In the genomic region with DNA sequence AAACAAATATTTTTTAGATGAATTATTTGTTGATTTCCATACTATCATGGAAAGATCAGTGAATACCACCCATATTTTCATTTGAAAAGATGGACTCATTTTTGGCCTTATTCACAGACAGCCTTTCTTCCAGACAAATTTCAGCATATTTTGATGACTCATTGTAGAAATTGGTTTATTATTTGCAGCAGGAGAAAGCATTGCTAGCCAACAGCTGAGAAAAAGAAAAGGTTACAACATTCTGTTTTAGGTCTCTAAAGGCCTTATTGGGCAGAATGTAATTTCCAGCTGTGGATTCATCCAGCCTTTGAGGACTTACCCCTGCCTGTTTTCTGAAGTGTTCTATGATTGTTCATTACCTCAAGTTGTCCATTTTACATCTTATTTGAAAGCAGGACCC, we compare ENCODE assay signal across 14 cellular contexts.
DNase-seq lines count a peak whose midpoint lies in the region; ATAC-seq and TF ChIP-seq lines count a peak whose summit lies in the region.
"Had no signal": no experiment of that assay in that cellular context is flagged by ENCODE, and none has a peak within 500 bp of the region (broad histone marks: within the 10 kb centered on the region; RNA-seq: fewer than 3 reads in every experiment).

No MANE protein-coding gene starts in this region.

- TF ChIP-seq CTCF in RWPE2 (IDR thresholded peaks at IDR 0.05; ENCODE audit: poor library complexity, severe bottlenecking) (no peak), gastrocnemius medialis (IDR thresholded peaks at IDR 0.05 in 4 of 5, conservative IDR thresholded peaks at IDR 0.05 in 1 of 5) (no peak)

- H3K4me1 ChIP-seq in RWPE2 (ENCODE audit: insufficient read depth, poor library complexity, severe bottlenecking) (peaks cover 6% of the 10 kb centered on the region), gastrocnemius medialis (peaks cover 0 to 19% of the 10 kb centered on the region in 2 donors)
- H3K4me1 ChIP-seq: psoas muscle, transverse colon had no signal

- in situ Hi-C loops in gastrocnemius medialis (cut with MboI; ENCODE audit: low sequenced_read_pairs in 4 of 4): no loop called here

- H3K4me3 Mint-ChIP-seq in activated naive CD8-positive, alpha-beta T cell treated with anti-CD3 and anti-CD28 coated beads, Interleukin-2, amount 50 U/mL, for 24 hours: no peak overlapping the region
- no peak overlapping the region for H3K4me3 Mint-ChIP-seq in activated T-cell treated with anti-CD3 and anti-CD28 coated beads, Interleukin-2, amount 50 U/mL, for 24 hours

- ATAC-seq in RWPE2 (ENCODE audit: low read depth) (peak; percentile 54; the same call in 2 of the 3 replicates), gastrocnemius medialis (peak; percentile 42 to 64)
- no peak for ATAC-seq in activated naive CD8-positive, alpha-beta T cell treated with anti-CD3 and anti-CD28 coated beads, Interleukin-2, amount 50 U/mL, for 24 hours
- ATAC-seq: left colon had no signal

- no peak for TF ChIP-seq POLR2A in gastrocnemius medialis (IDR thresholded peaks at IDR 0.05)

- H3K9me3 Mint-ChIP-seq in activated naive CD8-positive, alpha-beta T cell treated with anti-CD3 and anti-CD28 coated beads, Interleukin-2, amount 50 U/mL, for 24 hours: no peaks in the 10 kb centered on the region
- H3K9me3 Mint-ChIP-seq in activated T-cell treated with anti-CD3 and anti-CD28 coated beads, Interleukin-2, amount 50 U/mL, for 24 hours: no peaks in the 10 kb centered on the region

- no peaks in the 10 kb centered on the region for H3K4me1 Mint-ChIP-seq in activated naive CD8-positive, alpha-beta T cell treated with anti-CD3 and anti-CD28 coated beads, Interleukin-2, amount 50 U/mL, for 24 hours
- H3K4me1 Mint-ChIP-seq in activated T-cell treated with anti-CD3 and anti-CD28 coated beads, Interleukin-2, amount 50 U/mL, for 24 hours (ENCODE audit: low read depth): no peaks in the 10 kb centered on the region

- H3K4me3 ChIP-seq in RWPE2 (ENCODE audit: severe bottlenecking) (no peak overlapping the region), gastrocnemius medialis (no peak overlapping the region)
- H3K4me3 ChIP-seq: psoas muscle, transverse colon had no signal

- intact Hi-C loops in gastrocnemius medialis (cut with DNase I; ENCODE audit: low total_unique reads): no loop called here

- H3K27ac ChIP-seq in RWPE2 (ENCODE audit: poor library complexity, severe bottlenecking) (peak overlapping the region; percentile 26), gastrocnemius medialis (no peak overlapping the region)
- H3K27ac ChIP-seq: psoas muscle, transverse colon had no signal

- no peak overlapping the region for H3K27ac Mint-ChIP-seq in activated naive CD8-positive, alpha-beta T cell treated with anti-CD3 and anti-CD28 coated beads, Interleukin-2, amount 50 U/mL, for 24 hours
- H3K27ac Mint-ChIP-seq in activated T-cell treated with anti-CD3 and anti-CD28 coated beads, Interleukin-2, amount 50 U/mL, for 24 hours: no peak overlapping the region

- DNase-seq in ELR (ENCODE audit: low read depth) (peak; percentile 35), RWPE2 (ENCODE audit: low spot score) (no peak), fibroblast of peridontal ligament (ENCODE audit: extremely low read depth) (peak; percentile 91), gastrocnemius medialis (no peak), NCI-H2029 (lab: John Stamatoyannopoulos, UW) (no peak)
- no peak for DNase-seq in activated naive CD8-positive, alpha-beta T cell treated with anti-CD3 and anti-CD28 coated beads, Interleukin-2, amount 50 U/mL, for 24 hours
- DNase-seq in activated T-cell treated with anti-CD3 and anti-CD28 coated beads, Interleukin-2, amount 50 U/mL, for 24 hours: no peak
- DNase-seq: hippocampal formation; left colon; MM.1S; NCI-H226; psoas muscle; stimulated activated CD4-positive, alpha-beta T cell treated with anti-CD3 and anti-CD28 coated beads, Interleukin-2, amount 100 ng/mL, for 48 hours; transverse colon had no signal

- peaks cover 7% of the 10 kb centered on the region; the same call in 1 of the 2 replicates for H3K36me3 ChIP-seq in RWPE2 (ENCODE audit: low read depth)
- H3K36me3 ChIP-seq in gastrocnemius medialis: no peaks in the 10 kb centered on the region
- H3K36me3 ChIP-seq: transverse colon had no signal

- no peaks in the 10 kb centered on the region for H3K9me3 ChIP-seq in RWPE2 (ENCODE audit: severe bottlenecking)
- no peaks in the 10 kb centered on the region for H3K9me3 ChIP-seq in gastrocnemius medialis
- H3K9me3 ChIP-seq: psoas muscle, transverse colon had no signal

- H3K27me3 ChIP-seq in RWPE2 (ENCODE audit: insufficient read depth, poor library complexity, severe bottlenecking) (no peaks in the 10 kb centered on the region), gastrocnemius medialis (no peaks in the 10 kb centered on the region)
- H3K27me3 ChIP-seq: transverse colon had no signal

- H3K36me3 Mint-ChIP-seq in activated naive CD8-positive, alpha-beta T cell treated with anti-CD3 and anti-CD28 coated beads, Interleukin-2, amount 50 U/mL, for 24 hours (ENCODE audit: low read depth): no peaks in the 10 kb centered on the region
- no peaks in the 10 kb centered on the region for H3K36me3 Mint-ChIP-seq in activated T-cell treated with anti-CD3 and anti-CD28 coated beads, Interleukin-2, amount 50 U/mL, for 24 hours (ENCODE audit: low read depth)

- H3K27me3 Mint-ChIP-seq in activated naive CD8-positive, alpha-beta T cell treated with anti-CD3 and anti-CD28 coated beads, Interleukin-2, amount 50 U/mL, for 24 hours: no peaks in the 10 kb centered on the region
- no peaks in the 10 kb centered on the region for H3K27me3 Mint-ChIP-seq in activated T-cell treated with anti-CD3 and anti-CD28 coated beads, Interleukin-2, amount 50 U/mL, for 24 hours

Comparison
In these comparisons a context has a peak if more than half of its experiments do, and no peak if none do; other contexts are left out.
1. DNase-seq: peak in ELR (single experiment) and fibroblast of peridontal ligament (single experiment); none in RWPE2 (single experiment), gastrocnemius medialis (0 of 2), activated naive CD8-positive, alpha-beta T cell treated with anti-CD3 and anti-CD28 coated beads, Interleukin-2, amount 50 U/mL, for 24 hours (single experiment), activated T-cell treated with anti-CD3 and anti-CD28 coated beads, Interleukin-2, amount 50 U/mL, for 24 hours (single experiment) and NCI-H2029 (single experiment).